Comparison of ENCODE assay signal across 1 cellular context in the genomic region with DNA sequence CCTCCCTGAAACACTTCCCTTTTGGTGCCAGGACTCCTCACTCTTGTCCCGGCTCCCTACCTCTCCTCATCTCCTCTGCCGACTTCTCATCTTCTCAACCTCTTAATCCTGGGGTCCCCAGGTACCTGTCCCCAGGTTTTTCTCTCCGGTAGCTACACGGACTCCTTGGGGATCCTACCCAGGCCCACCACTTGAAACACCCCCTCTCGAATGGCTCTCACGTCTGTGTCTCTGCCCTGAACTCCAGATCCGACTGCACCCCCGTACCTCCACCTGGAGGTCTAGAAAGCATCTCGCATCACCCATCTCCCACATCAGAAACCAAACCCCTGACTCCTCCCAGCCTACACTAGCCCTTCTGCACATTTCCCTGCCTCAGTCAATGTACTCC.
TF ChIP-seq lines count a peak whose summit lies in the region.

No MANE protein-coding gene starts in this region.

TF ChIP-seq in K562, 482 proteins besides CTCF, POLR2A, EP300 and RAD21:
- TF ChIP-seq, protein P1, sequence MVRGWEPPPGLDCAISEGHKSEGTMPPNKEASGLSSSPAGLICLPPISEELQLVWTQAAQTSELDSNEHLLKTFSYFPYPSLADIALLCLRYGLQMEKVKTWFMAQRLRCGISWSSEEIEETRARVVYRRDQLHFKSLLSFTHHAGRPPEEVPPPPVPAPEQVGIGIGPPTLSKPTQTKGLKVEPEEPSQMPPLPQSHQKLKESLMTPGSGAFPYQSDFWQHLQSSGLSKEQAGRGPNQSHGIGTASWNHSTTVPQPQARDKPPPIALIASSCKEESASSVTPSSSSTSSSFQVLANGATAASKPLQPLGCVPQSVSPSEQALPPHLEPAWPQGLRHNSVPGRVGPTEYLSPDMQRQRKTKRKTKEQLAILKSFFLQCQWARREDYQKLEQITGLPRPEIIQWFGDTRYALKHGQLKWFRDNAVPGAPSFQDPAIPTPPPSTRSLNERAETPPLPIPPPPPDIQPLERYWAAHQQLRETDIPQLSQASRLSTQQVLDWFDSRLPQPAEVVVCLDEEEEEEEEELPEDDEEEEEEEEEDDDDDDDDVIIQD (CRISPR knock-in tag; IDR thresholded peaks at IDR 0.05) = 0 out of 2 replicates have a peak, but pooled peaks have one; percentile 17
- TF ChIP-seq, protein P2, sequence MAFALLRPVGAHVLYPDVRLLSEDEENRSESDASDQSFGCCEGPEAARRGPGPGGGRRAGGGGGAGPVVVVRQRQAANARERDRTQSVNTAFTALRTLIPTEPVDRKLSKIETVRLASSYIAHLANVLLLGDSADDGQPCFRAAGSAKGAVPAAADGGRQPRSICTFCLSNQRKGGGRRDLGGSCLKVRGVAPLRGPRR (CRISPR knock-in tag; IDR thresholded peaks at IDR 0.05) = no peak
